In the genomic region with DNA sequence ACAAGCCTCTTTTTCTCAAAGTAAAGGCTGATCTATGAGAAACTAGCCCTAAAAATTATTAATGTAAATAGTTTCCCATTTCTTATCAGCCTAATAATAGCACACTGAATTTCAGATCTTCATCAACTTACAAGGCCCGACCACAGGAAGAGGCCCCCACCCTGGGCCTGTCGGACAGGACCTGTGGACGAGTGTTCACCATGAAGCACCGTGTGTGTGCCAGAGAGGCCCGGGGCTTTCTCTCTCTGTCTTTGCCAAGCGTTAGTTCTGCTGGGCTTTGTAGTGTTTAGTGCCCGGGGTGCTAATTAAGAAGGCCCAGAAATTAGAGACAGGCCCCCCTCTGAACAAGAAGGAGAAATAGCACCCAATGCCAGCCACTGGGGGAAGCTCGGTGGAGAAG, we compare ENCODE assay signal across 19 cellular contexts.
A peak's percentile ranks its signal among the peaks of the same experiment; 100 is the strongest.
DNase-seq lines count a peak whose midpoint lies in the region; ATAC-seq and TF ChIP-seq lines count a peak whose summit lies in the region.
"Had no signal": no experiment of that assay in that cellular context is flagged by ENCODE, and none has a peak within 500 bp of the region (broad histone marks: within the 10 kb centered on the region; RNA-seq: fewer than 3 reads in every experiment).

No MANE protein-coding gene starts in this region.

- dilution Hi-C loops in IMR-90 (cut with HindIII; ENCODE audit: low sequenced_read_pairs, unreplicated experiment): no loop called here

- peak overlapping the region; percentile 5 for H2AK9ac ChIP-seq in IMR-90 (replicated peaks; ENCODE audit: low read depth, low read length, poor library complexity)

- H2BK120ac ChIP-seq in IMR-90 (ENCODE audit: low read depth, low read length): no peak overlapping the region

- H3K4ac ChIP-seq in IMR-90 (ENCODE audit: low read depth, low read length): no peak overlapping the region

- no peak overlapping the region for H4K5ac ChIP-seq in IMR-90 (ENCODE audit: low read depth, low read length)

- 0 out of 2 replicates have a peak, but pooled peaks cover 2% of the 10 kb centered on the region for H3K4me1 Mint-ChIP-seq in WTC11

- H3K36me3 Mint-ChIP-seq in WTC11: peaks cover 10% of the 10 kb centered on the region; the same call in 1 of the 2 replicates

- H2BK5ac ChIP-seq in IMR-90 (ENCODE audit: low read depth, low read length, poor library complexity, severe bottlenecking): no peak overlapping the region

- WGBS in IMR-90 (ENCODE audit: extremely low coverage in 2 of 2, insufficient read length in 1 of 2), 2 experiments: 72% methylated on average over 5 of the region's 8 CpGs; no CpG with 5 or more reads in 1 of the 2 experiments

- H3K27ac ChIP-seq in IMR-90 (ENCODE audit: insufficient read depth, low read length): no peak overlapping the region
- H3K27ac ChIP-seq in dorsolateral prefrontal cortex: peak overlapping the region in 55 of 59 donors; percentile 12 to 90 (median 71)
- H3K27ac ChIP-seq in muscle layer of colon (ENCODE audit: low read depth, low read length): peak overlapping the region; percentile 78
- H3K27ac ChIP-seq: right lobe of liver had no signal

- no peaks in the 10 kb centered on the region for H4K20me1 ChIP-seq in IMR-90 (ENCODE audit: insufficient read depth, low read length)

- H2AFZ ChIP-seq in IMR-90 (replicated peaks; ENCODE audit: low read length, poor library complexity): peak overlapping the region; percentile 15

- H2AK5ac ChIP-seq in IMR-90 (ENCODE audit: low read depth, low read length): no peak overlapping the region

- H2BK15ac ChIP-seq in IMR-90 (ENCODE audit: low read depth, low read length): no peak overlapping the region

- no peak overlapping the region for H3K4me3 Mint-ChIP-seq in WTC11
- H3K4me3 Mint-ChIP-seq: CD8-positive, alpha-beta T cell; stimulated activated effector memory CD8-positive, alpha-beta T cell treated with anti-CD3 and anti-CD28 coated beads, Interleukin-12 subunit alpha, Interleukin-12 subunit beta, amount 100 ng/mL, for 72 hours had no signal

- H3K18ac ChIP-seq in IMR-90 (ENCODE audit: low read depth, low read length): no peak overlapping the region

- no peak overlapping the region for H4K8ac ChIP-seq in IMR-90 (ENCODE audit: low read depth in 2 of 2, low read length in 2 of 2)

- POLR2A ChIA-PET in IMR-90 (lab: Charles Lee; ENCODE audit: unreplicated experiment) (no interaction called here), WTC11 (lab: Charles Lee) (no interaction called here)

- CTCF ChIA-PET in IMR-90 (lab: Yijun Ruan, JAX) (no interaction called here), WTC11 (lab: Charles Lee) (no interaction called here)

- H3K4me3 ChIP-seq in IMR-90 (ENCODE audit: insufficient read depth, low read depth, low read length): no peak overlapping the region
- H3K4me3 ChIP-seq in dorsolateral prefrontal cortex: peak overlapping the region in 1 of 59 donors; percentile 8
- no peak overlapping the region for H3K4me3 ChIP-seq in muscle layer of colon (ENCODE audit: low read depth in 1 of 2, low read length in 2 of 2)
- H3K4me3 ChIP-seq: adrenal gland, right lobe of liver had no signal

- no peak for TF ChIP-seq POLR2A in IMR-90 (IDR thresholded peaks at IDR 0.05; ENCODE audit: low read depth, low read length)

- H3K14ac ChIP-seq in IMR-90 (replicated peaks; ENCODE audit: low read depth, low read length): no peak overlapping the region

- no peak overlapping the region for H3K9ac ChIP-seq in IMR-90 (ENCODE audit: low read depth, low read length)
- peak overlapping the region; percentile 3 for H3K9ac ChIP-seq in muscle layer of colon (ENCODE audit: low read length)

- in situ Hi-C loops in IMR-90 (cut with MboI; ENCODE audit: low sequenced_read_pairs): no loop called here

- H3K56ac ChIP-seq in IMR-90 (ENCODE audit: extremely low read depth, insufficient read depth, low read length): no peak overlapping the region

- peak; percentile 7 for ATAC-seq in IMR-90 (ENCODE audit: low read depth)
- no peak for ATAC-seq in GM19452 (IDR thresholded peaks at IDR 0.05; ENCODE audit: unreplicated experiment)
- no peak for ATAC-seq in HG03457 (IDR thresholded peaks at IDR 0.05; ENCODE audit: unreplicated experiment)
- no peak for ATAC-seq in WTC11
- ATAC-seq in GM21360 (IDR thresholded peaks at IDR 0.05; ENCODE audit: unreplicated experiment): no peak
- ATAC-seq: CD8-positive, alpha-beta T cell; stimulated activated effector memory CD8-positive, alpha-beta T cell treated with anti-CD3 and anti-CD28 coated beads, Interleukin-12 subunit alpha, Interleukin-12 subunit beta, amount 100 ng/mL, for 72 hours had no signal

- H4K91ac ChIP-seq in IMR-90 (ENCODE audit: insufficient read depth, low read depth, low read length): no peak overlapping the region

- no peaks in the 10 kb centered on the region for H3K27me3 Mint-ChIP-seq in WTC11 (ENCODE audit: low read depth)

- H3K9me3 ChIP-seq in IMR-90 (ENCODE audit: control insufficient read depth, insufficient read depth, low read length): no peaks in the 10 kb centered on the region
- no peaks in the 10 kb centered on the region for H3K9me3 ChIP-seq in muscle layer of colon (ENCODE audit: low read length)
- H3K9me3 ChIP-seq: adrenal gland, right lobe of liver had no signal

- BruUV-seq in IMR-90 (replicated peaks; lab: Mats Ljungman, UMichigan): no TSS peak

- no peak overlapping the region for H3K4me2 ChIP-seq in IMR-90 (ENCODE audit: low read depth, low read length)

- H3K79me1 ChIP-seq in IMR-90 (ENCODE audit: low read depth in 1 of 2, low read length in 2 of 2): no peaks in the 10 kb centered on the region

- 0 out of 2 replicates have a peak, but pooled peaks cover 6% of the 10 kb centered on the region for H3K9me1 ChIP-seq in IMR-90 (ENCODE audit: insufficient read depth, low read length)

- H3K36me3 ChIP-seq in IMR-90 (ENCODE audit: control insufficient read depth, insufficient read depth, low read length) (peaks cover 42% of the 10 kb centered on the region), muscle layer of colon (ENCODE audit: insufficient read depth, low read length) (peaks cover 53% of the 10 kb centered on the region)

- H3K23ac ChIP-seq in IMR-90 (ENCODE audit: low read depth, low read length): no peak overlapping the region

- H3K27me3 ChIP-seq in IMR-90 (ENCODE audit: control insufficient read depth, insufficient read depth, low read length) (no peaks in the 10 kb centered on the region), dorsolateral prefrontal cortex (no peaks in the 10 kb centered on the region), muscle layer of colon (ENCODE audit: control insufficient read depth in 1 of 2, insufficient read depth in 2 of 2, low read length in 2 of 2) (no peaks in the 10 kb centered on the region)
- H3K27me3 ChIP-seq: adrenal gland, right lobe of liver had no signal

- no peak overlapping the region for H2BK20ac ChIP-seq in IMR-90 (ENCODE audit: low read depth, low read length)

- H3K4me1 ChIP-seq in IMR-90 (ENCODE audit: control insufficient read depth, insufficient read depth, low read length): peaks cover 7% of the 10 kb centered on the region; the same call in 1 of the 2 replicates
- H3K4me1 ChIP-seq in muscle layer of colon (ENCODE audit: insufficient read depth, low read length): peaks cover 53% of the 10 kb centered on the region

- TF ChIP-seq RAD21 in IMR-90 (IDR thresholded peaks at IDR 0.05; ENCODE audit: low read length): no peak

- intact Hi-C loops in IMR-90 (cut with micrococcal nuclease): no loop called here
- intact Hi-C loops in dorsolateral prefrontal cortex (cut with DNase I): no loop called here

- no peaks in the 10 kb centered on the region for H3K9me3 Mint-ChIP-seq in WTC11
- H3K9me3 Mint-ChIP-seq: CD8-positive, alpha-beta T cell; stimulated activated effector memory CD8-positive, alpha-beta T cell treated with anti-CD3 and anti-CD28 coated beads, Interleukin-12 subunit alpha, Interleukin-12 subunit beta, amount 100 ng/mL, for 72 hours had no signal

- DNase-seq in IMR-90 (no peak), dorsolateral prefrontal cortex (no peak), superior temporal gyrus (ENCODE audit: extremely low spot score) (peak; percentile 17), WTC11 (ENCODE audit: low spot score) (no peak)
- DNase-seq: activated CD4-positive, alpha-beta T cell treated with anti-CD3 and anti-CD28 coated beads, Interleukin-2, amount 50 U/mL, for 48 hours; activated gamma-delta T cell treated with Interleukin-2 at 50 U/mL for 16 hours; adrenal gland; CD8-positive, alpha-beta T cell; NCI-H1417 treated with DMSO at 0.1 percent for 48 hours; NCI-H526; occipital lobe; right lobe of liver; SHP77 treated with DMSO at 0.1 percent for 48 hours; trophoblast cell had no signal

- no peak overlapping the region for H3K27ac Mint-ChIP-seq in WTC11
- H3K27ac Mint-ChIP-seq: CD8-positive, alpha-beta T cell; stimulated activated effector memory CD8-positive, alpha-beta T cell treated with anti-CD3 and anti-CD28 coated beads, Interleukin-12 subunit alpha, Interleukin-12 subunit beta, amount 100 ng/mL, for 72 hours had no signal

- TF ChIP-seq CTCF in IMR-90 (conservative IDR thresholded peaks at IDR 0.05; ENCODE audit: low read depth, low read length): no peak
- no peak for TF ChIP-seq CTCF in dorsolateral prefrontal cortex (IDR thresholded peaks at IDR 0.05 in 54 of 56, conservative IDR thresholded peaks at IDR 0.05 in 2 of 56; ENCODE audit: low read depth in 1 of 56, partially characterized antibody in 56 of 56)
- no peak for TF ChIP-seq CTCF in WTC11 (IDR thresholded peaks at IDR 0.05)

TF ChIP-seq in IMR-90, 13 proteins besides CTCF, POLR2A, EP300 and RAD21 (continues in another document):
- no peak for TF ChIP-seq MXI1 (IDR thresholded peaks at IDR 0.05; ENCODE audit: borderline replicate concordance, low read depth, low read length)

TF ChIP-seq in WTC11, 78 proteins besides CTCF, POLR2A, EP300 and RAD21 (continues in another document):
- TF ChIP-seq, protein P1, sequence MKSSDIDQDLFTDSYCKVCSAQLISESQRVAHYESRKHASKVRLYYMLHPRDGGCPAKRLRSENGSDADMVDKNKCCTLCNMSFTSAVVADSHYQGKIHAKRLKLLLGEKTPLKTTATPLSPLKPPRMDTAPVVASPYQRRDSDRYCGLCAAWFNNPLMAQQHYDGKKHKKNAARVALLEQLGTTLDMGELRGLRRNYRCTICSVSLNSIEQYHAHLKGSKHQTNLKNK (CRISPR knock-in tag; IDR thresholded peaks at IDR 0.05): no peak
